26 cellular contexts compared by ENCODE assay signal in the genomic region with DNA sequence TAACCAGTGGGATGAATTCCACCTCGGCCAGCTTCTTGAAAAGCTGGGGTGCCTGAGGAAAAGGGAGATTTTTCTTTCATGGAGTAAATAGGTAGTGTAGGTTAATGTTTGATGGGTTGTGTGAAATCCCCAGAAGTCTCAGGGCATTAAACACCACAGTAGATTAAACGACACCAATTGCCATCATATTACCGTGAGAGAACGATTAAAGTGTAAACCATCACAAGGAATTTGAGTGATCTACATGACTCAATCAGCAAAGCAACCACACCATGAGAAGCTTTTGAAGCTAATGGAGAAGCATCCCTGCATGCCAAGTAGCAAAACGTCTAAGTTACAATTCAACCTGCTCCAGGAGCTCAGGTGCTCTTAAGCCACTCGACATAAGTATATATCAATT.
"Had no signal": no experiment of that assay in that cellular context is flagged by ENCODE, and none has a peak within 500 bp of the region (broad histone marks: within the 10 kb centered on the region; RNA-seq: fewer than 3 reads in every experiment).

No MANE protein-coding gene starts in this region.

- H3K36me3 ChIP-seq: esophagus squamous epithelium, left ventricle myocardium inferior, lower lobe of right lung, sigmoid colon, stomach, thyroid gland, vagina had no signal

- H3K9me3 ChIP-seq: esophagus squamous epithelium, left ventricle myocardium inferior, lower lobe of right lung, sigmoid colon, stomach, thyroid gland, vagina had no signal

- H3K36me3 Mint-ChIP-seq: immature natural killer cell; natural killer cell treated with Interleukin-12 subunit alpha and Interleukin-12 subunit beta and Interleukin-15 and Interleukin-18, amount 100 ng/mL, for 72 hours; stimulated activated effector memory CD8-positive, alpha-beta T cell treated with anti-CD3 and anti-CD28 coated beads, Interleukin-12 subunit alpha, Interleukin-12 subunit beta, amount 100 ng/mL, for 72 hours had no signal

- H3K4me1 Mint-ChIP-seq: neural crest cell had no signal

- ATAC-seq: left cardiac atrium; lower lobe of right lung; natural killer cell treated with Interleukin-12 subunit alpha and Interleukin-12 subunit beta and Interleukin-15 and Interleukin-18, amount 100 ng/mL, for 72 hours; right cardiac atrium; stimulated activated effector memory CD8-positive, alpha-beta T cell treated with anti-CD3 and anti-CD28 coated beads, Interleukin-12 subunit alpha, Interleukin-12 subunit beta, amount 100 ng/mL, for 72 hours had no signal

- H3K27me3 ChIP-seq: esophagus squamous epithelium, sigmoid colon, stomach, thyroid gland, vagina had no signal

- DNase-seq: cerebellar nuclear complex; cortex of kidney; effector CD8-positive, alpha-beta T cell; erythroblast; esophagus squamous epithelium; foreskin melanocyte; hypothalamus; immature natural killer cell; islet precursor cell; left cardiac atrium; left ventricle myocardium inferior; lower lobe of right lung; right cardiac atrium; sigmoid colon; stimulated activated CD4-positive, alpha-beta T cell treated with anti-CD3 and anti-CD28 coated beads, Interleukin-2, amount 100 ng/mL, for 24 hours; stimulated activated CD4-positive, alpha-beta T cell treated with anti-CD3 and anti-CD28 coated beads, Interleukin-4, amount 100 ng/mL, for 24 hours; stimulated activated naive CD4-positive, alpha-beta T cell treated with Interleukin-2 at 50 U/mL for 16 hours; stomach; thyroid gland; trophoblast cell had no signal

- H3K27ac ChIP-seq: esophagus squamous epithelium, left ventricle myocardium inferior, lower lobe of right lung, parathyroid adenoma, sigmoid colon, stomach, thyroid gland, vagina had no signal

- H3K4me1 ChIP-seq: esophagus squamous epithelium, left ventricle myocardium inferior, lower lobe of right lung, parathyroid adenoma, sigmoid colon, stomach, thyroid gland, vagina had no signal

- H3K27ac Mint-ChIP-seq: immature natural killer cell; natural killer cell treated with Interleukin-12 subunit alpha and Interleukin-12 subunit beta and Interleukin-15 and Interleukin-18, amount 100 ng/mL, for 72 hours; progenitor cell of endocrine pancreas had no signal

- H3K9me3 Mint-ChIP-seq: immature natural killer cell; natural killer cell treated with Interleukin-12 subunit alpha and Interleukin-12 subunit beta and Interleukin-15 and Interleukin-18, amount 100 ng/mL, for 72 hours; neural crest cell; stimulated activated effector memory CD8-positive, alpha-beta T cell treated with anti-CD3 and anti-CD28 coated beads, Interleukin-12 subunit alpha, Interleukin-12 subunit beta, amount 100 ng/mL, for 72 hours had no signal

- H3K4me3 Mint-ChIP-seq: immature natural killer cell; natural killer cell treated with Interleukin-12 subunit alpha and Interleukin-12 subunit beta and Interleukin-15 and Interleukin-18, amount 100 ng/mL, for 72 hours; neural crest cell; stimulated activated effector memory CD8-positive, alpha-beta T cell treated with anti-CD3 and anti-CD28 coated beads, Interleukin-12 subunit alpha, Interleukin-12 subunit beta, amount 100 ng/mL, for 72 hours had no signal

- H3K4me3 ChIP-seq: esophagus squamous epithelium, left ventricle myocardium inferior, lower lobe of right lung, sigmoid colon, stomach, thyroid gland, vagina had no signal
